In the genomic region with DNA sequence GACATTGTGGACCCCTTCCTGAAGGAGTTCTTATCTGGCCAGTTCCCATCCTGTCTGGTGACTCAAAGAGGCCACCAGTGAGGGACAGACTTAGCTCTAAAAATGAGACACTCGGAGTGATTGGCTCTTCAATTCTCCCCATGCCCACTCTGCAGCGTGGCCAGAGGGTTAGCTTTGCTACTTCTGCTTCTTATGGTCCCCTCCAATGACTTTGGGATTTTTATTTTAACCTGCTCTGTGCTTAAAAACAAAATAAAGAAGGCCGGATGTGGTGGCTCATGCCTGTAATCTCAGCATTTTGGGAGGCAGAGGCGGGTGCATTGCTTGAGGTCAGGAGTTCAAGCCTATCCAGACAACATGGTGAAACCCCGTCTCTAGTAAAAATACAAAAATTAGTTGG, we compare ENCODE assay signal across 4 cellular contexts.
"Had no signal": no experiment of that assay in that cellular context is flagged by ENCODE, and none has a peak within 500 bp of the region (broad histone marks: within the 10 kb centered on the region; RNA-seq: fewer than 3 reads in every experiment).

No MANE protein-coding gene starts in this region.

- DNase-seq: H9, HCEC 1CT, IMR-90 had no signal

- H3K4me3 ChIP-seq: GM23338 had no signal

- H2AFZ ChIP-seq: GM23338 had no signal

- H3K4me2 ChIP-seq: GM23338 had no signal
